In the genomic region with DNA sequence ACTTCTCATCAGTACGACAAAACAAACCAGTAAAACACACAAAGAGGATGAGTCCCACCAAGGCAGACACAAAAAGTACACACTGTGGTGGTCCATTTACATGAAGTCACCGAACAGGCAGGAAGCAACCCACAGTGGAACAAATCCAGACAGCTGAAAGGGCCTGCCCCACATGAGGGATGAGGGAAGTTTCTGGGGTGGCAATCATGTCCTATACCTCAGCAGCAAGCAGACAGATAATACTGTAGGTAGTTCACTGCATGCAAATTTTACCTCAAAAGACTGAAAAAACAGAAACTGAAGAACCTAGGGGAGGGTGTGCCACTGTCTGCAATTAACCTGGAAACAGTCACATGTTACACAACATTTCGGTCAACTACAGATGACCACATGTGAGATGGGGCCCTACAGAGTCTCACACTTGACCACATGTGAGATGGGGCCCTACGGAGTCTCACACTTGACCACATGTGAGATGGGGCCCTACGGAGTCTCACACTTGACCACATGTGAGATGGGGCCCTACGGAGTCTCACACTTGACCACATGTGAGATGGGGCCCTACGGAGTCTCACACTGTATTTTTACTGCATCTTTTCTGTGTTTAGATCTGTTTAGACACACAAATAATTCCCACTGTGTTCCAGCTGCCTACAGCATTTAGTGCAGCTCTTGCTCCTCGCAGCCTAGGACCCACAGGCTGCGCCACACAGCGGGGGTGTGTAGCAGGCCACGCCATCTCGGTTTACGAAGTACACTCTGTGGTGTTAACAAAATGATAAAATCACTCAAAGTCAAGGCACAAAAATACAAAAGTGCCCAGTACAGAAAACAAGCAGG, we compare ENCODE assay signal across 11 cellular contexts. TPM values are rescaled to one million over a fixed set of nuclear protein-coding genes. Genes with fewer than 3 reads are reported as not detected.
DNase-seq lines count a peak whose midpoint lies in the region; ATAC-seq and TF ChIP-seq lines count a peak whose summit lies in the region.
"Had no signal": no experiment of that assay in that cellular context is flagged by ENCODE, and none has a peak within 500 bp of the region (broad histone marks: within the 10 kb centered on the region; RNA-seq: fewer than 3 reads in every experiment).

No MANE protein-coding gene starts in this region.

- no peak overlapping the region for H3K14ac ChIP-seq in trophoblast cell (ENCODE audit: low read length)

- WGBS in trophoblast cell (ENCODE audit: extremely low coverage, insufficient coverage, insufficient read length) = no CpG with 5 or more reads among the region's 13 CpGs

- no peak overlapping the region for H4K91ac ChIP-seq in trophoblast cell (ENCODE audit: low read depth, low read length)

- H2BK12ac ChIP-seq in trophoblast cell (ENCODE audit: low read length) = no peak overlapping the region

- no peak overlapping the region for H2BK120ac ChIP-seq in trophoblast cell (ENCODE audit: insufficient read depth, low read length, poor library complexity)

- peaks cover 0 to 4% of the 10 kb centered on the region in 2 experiments for H3K4me1 ChIP-seq in trophoblast cell (ENCODE audit: control insufficient read depth in 1 of 2, insufficient read depth in 2 of 2, low read length in 2 of 2)

- no peaks in the 10 kb centered on the region for H3K9me3 ChIP-seq in trophoblast cell (ENCODE audit: insufficient read depth, low read depth, low read length)
- H3K9me3 ChIP-seq: right lobe of liver had no signal

- no peaks in the 10 kb centered on the region for H3K4me1 Mint-ChIP-seq in WTC11

- no peak overlapping the region for H3K27ac ChIP-seq in trophoblast cell (ENCODE audit: low read depth, low read length)
- H3K27ac ChIP-seq: right lobe of liver had no signal

- H3K23ac ChIP-seq in trophoblast cell (ENCODE audit: low read length) = no peak overlapping the region

- no peak overlapping the region for H4K12ac ChIP-seq in trophoblast cell (ENCODE audit: low read depth, low read length)

- H3K79me1 ChIP-seq in trophoblast cell (ENCODE audit: low read length) = no peaks in the 10 kb centered on the region

- no peaks in the 10 kb centered on the region for H3K27me3 ChIP-seq in trophoblast cell (ENCODE audit: insufficient read depth, low read length)
- H3K27me3 ChIP-seq: right lobe of liver had no signal

- POLR2A ChIA-PET in WTC11 (lab: Charles Lee) = no interaction called here

- DNase-seq in WTC11 (ENCODE audit: low spot score) (no peak), trophoblast cell (no peak), HuH-7.5 (ENCODE audit: low spot score) (no peak), CD1c-positive myeloid dendritic cell (ENCODE audit: extremely low spot score) (no peak), ACHN (no peak), germinal center (ENCODE audit: low spot score) (no peak)
- DNase-seq: right lobe of liver had no signal

- no peak overlapping the region for H2BK5ac ChIP-seq in trophoblast cell (ENCODE audit: low read depth, low read length, poor library complexity)

- CTCF ChIA-PET in WTC11 (lab: Charles Lee) = no interaction called here

- H2AK5ac ChIP-seq in trophoblast cell (ENCODE audit: low read length) = no peak overlapping the region

- peaks cover 67% of the 10 kb centered on the region for H3K36me3 Mint-ChIP-seq in WTC11

- no peak overlapping the region for H3K4me3 ChIP-seq in trophoblast cell (ENCODE audit: low read depth, low read length)
- H3K4me3 ChIP-seq: K562, right lobe of liver had no signal

- H3K4me3 Mint-ChIP-seq in WTC11 = no peak overlapping the region

- H3K9ac ChIP-seq in trophoblast cell (ENCODE audit: low read length) = peak overlapping the region; percentile 46

- no peaks in the 10 kb centered on the region for H3K79me2 ChIP-seq in trophoblast cell (ENCODE audit: control insufficient read depth, insufficient read depth, low read length, poor library complexity)

- in situ Hi-C loops in ACHN (cut with HindIII; ENCODE audit: low pct_ligation_motif_present, low pct_unique_long_range_greater_than_20kb, low sequenced_read_pairs) = no loop called here

- no peak for TF ChIP-seq CTCF in WTC11 (IDR thresholded peaks at IDR 0.05)

- ATAC-seq in GM18909 (IDR thresholded peaks at IDR 0.05; ENCODE audit: poor library complexity, unreplicated experiment) (peak; percentile 90), HG02610 (IDR thresholded peaks at IDR 0.05; ENCODE audit: unreplicated experiment) (peak; percentile 90), WTC11 (no peak)

- H3K36me3 ChIP-seq in trophoblast cell (ENCODE audit: control insufficient read depth in 1 of 2, insufficient read depth in 2 of 2, low read length in 2 of 2) = peaks cover 23 to 33% of the 10 kb centered on the region in 2 experiments

- no peaks in the 10 kb centered on the region for H3K27me3 Mint-ChIP-seq in WTC11 (ENCODE audit: low read depth)
- H3K27me3 Mint-ChIP-seq: brain had no signal

- H3K4me2 ChIP-seq in trophoblast cell (ENCODE audit: low read length) = no peak overlapping the region

- no peak overlapping the region for H2AFZ ChIP-seq in trophoblast cell (ENCODE audit: insufficient read depth, low read length, poor library complexity)

- H3K4ac ChIP-seq in trophoblast cell (ENCODE audit: low read depth, low read length) = no peak overlapping the region

- H3K18ac ChIP-seq in trophoblast cell (ENCODE audit: low read length) = no peak overlapping the region

- H3K27ac Mint-ChIP-seq in WTC11 = peak overlapping the region; percentile 51

- peak overlapping the region; percentile 33 for H4K8ac ChIP-seq in trophoblast cell (ENCODE audit: low read depth, low read length)

- no peaks in the 10 kb centered on the region for H3K9me3 Mint-ChIP-seq in WTC11
- H3K9me3 Mint-ChIP-seq: brain had no signal

TF ChIP-seq in WTC11, 78 proteins besides CTCF, POLR2A, EP300 and RAD21 (continues in another document):
- TF ChIP-seq ZNF263 (CRISPR knock-in tag; IDR thresholded peaks at IDR 0.05; ENCODE audit: low read depth) (no peak), ZNF423 (CRISPR knock-in tag; IDR thresholded peaks at IDR 0.05) (no peak), E2F5 (CRISPR knock-in tag; IDR thresholded peaks at IDR 0.05) (no peak), EMX1 (CRISPR knock-in tag; IDR thresholded peaks at IDR 0.05) (no peak), FOXP1 (CRISPR knock-in tag; IDR thresholded peaks at IDR 0.05; ENCODE audit: borderline replicate concordance) (no peak), NR3C1 (CRISPR knock-in tag; conservative IDR thresholded peaks at IDR 0.05; ENCODE audit: low read depth) (no peak), AFF4 (CRISPR knock-in tag; IDR thresholded peaks at IDR 0.05; ENCODE audit: borderline replicate concordance) (no peak), JUN (CRISPR knock-in tag; IDR thresholded peaks at IDR 0.05) (no peak), ZNF512 (CRISPR knock-in tag; IDR thresholded peaks at IDR 0.05; ENCODE audit: borderline replicate concordance) (no peak)

RNA-seq across cellular contexts. Expression of gene PCID2, which starts 22.2 kb away (rescaled TPM):
- total RNA-seq in WTC11 (2021) = 64.9 to 69.4 TPM (median 68.5 TPM) in 3 replicates
- polyA plus RNA-seq in trophoblast cell (2013) = 29.9 and 30.4 TPM in 2 replicates

RNA-seq across cellular contexts. Expression of gene CUL4A, which starts 23.1 kb away (rescaled TPM):
- 97.4 to 100 TPM (median 99.9 TPM) in 3 replicates for total RNA-seq in WTC11 (2021)
- 45.6 and 47.5 TPM in 2 replicates for polyA plus RNA-seq in trophoblast cell (2013)

RNA-seq across cellular contexts. Expression of gene PROZ, which starts 27.8 kb away (rescaled TPM):
- not detected in 3 replicates for total RNA-seq in WTC11 (2021)
- polyA plus RNA-seq in trophoblast cell (2013) = not detected in 2 replicates
- total RNA-seq: K562 had no signal
- polyA plus RNA-seq: K562 had no signal
